18 cellular contexts compared by ENCODE assay signal in genomic region chrX:627995-628394, GRCh38. TPM values are rescaled to one million over a fixed set of nuclear protein-coding genes. Genes with fewer than 3 reads are reported as not detected.
DNase-seq lines count a peak whose midpoint lies in the region; ATAC-seq, FAIRE-seq and TF ChIP-seq lines count a peak whose summit lies in the region.
"Had no signal": no experiment of that assay in that cellular context is flagged by ENCODE, and none has a peak within 500 bp of the region (broad histone marks: within the 10 kb centered on the region; RNA-seq: fewer than 3 reads in every experiment).

No MANE protein-coding gene starts in this region.

- no peak for TF ChIP-seq CTCF in HFF-Myc (IDR thresholded peaks at IDR 0.05; ENCODE audit: low read depth, low read length, missing control alignments)
- TF ChIP-seq CTCF in endodermal cell (conservative IDR thresholded peaks at IDR 0.05), result no peak
- no peak for TF ChIP-seq CTCF in nephron progenitor cell (IDR thresholded peaks at IDR 0.05)

- H3K4me1 Mint-ChIP-seq in endodermal cell (peaks cover 6% of the 10 kb centered on the region), nephron progenitor cell (peaks cover 54% of the 10 kb centered on the region)
- peaks cover 7% of the 10 kb centered on the region for H3K4me1 Mint-ChIP-seq in activated T-cell treated with anti-CD3 and anti-CD28 coated beads, Interleukin-2, amount 50 U/mL, for 72 hours (ENCODE audit: low read depth)

- WGBS in endodermal cell (ENCODE audit: insufficient coverage in 1 of 2, insufficient read length in 1 of 2), 2 experiments, result 14 to 16% methylated on average over 4 of the region's 4 CpGs

- no peaks in the 10 kb centered on the region for H3K9me3 Mint-ChIP-seq in endodermal cell
- peaks cover 11% of the 10 kb centered on the region for H3K9me3 Mint-ChIP-seq in nephron progenitor cell
- H3K9me3 Mint-ChIP-seq in activated T-cell treated with anti-CD3 and anti-CD28 coated beads, Interleukin-2, amount 50 U/mL, for 72 hours, result peaks cover 4 to 9% of the 10 kb centered on the region in 2 donors

- H3K36me3 ChIP-seq in BLaER1 treated with 17β-estradiol and CSF1 and Interleukin-3, amounts not matched to agents 10 nM and 100 nM, result no peaks in the 10 kb centered on the region
- H3K36me3 ChIP-seq in endodermal cell (ENCODE audit: control insufficient read depth, insufficient read depth, low read length), result no peaks in the 10 kb centered on the region
- H3K36me3 ChIP-seq: BE2C had no signal

- peaks cover 98% of the 10 kb centered on the region for H3K27me3 Mint-ChIP-seq in endodermal cell (ENCODE audit: insufficient read depth)
- peaks cover 100% of the 10 kb centered on the region for H3K27me3 Mint-ChIP-seq in nephron progenitor cell (ENCODE audit: low read depth, poor library complexity)
- peaks cover 84% of the 10 kb centered on the region for H3K27me3 Mint-ChIP-seq in activated T-cell treated with anti-CD3 and anti-CD28 coated beads, Interleukin-2, amount 50 U/mL, for 72 hours (ENCODE audit: low read depth)

- no peak overlapping the region for H3K27ac ChIP-seq in BLaER1 treated with 17β-estradiol and CSF1 and Interleukin-3, amounts not matched to agents 10 nM and 100 nM
- no peak overlapping the region for H3K27ac ChIP-seq in endodermal cell (ENCODE audit: low read depth, low read length)
- H3K27ac ChIP-seq: A549, GM23248 had no signal

- no peak overlapping the region for H3K27ac Mint-ChIP-seq in endodermal cell
- H3K27ac Mint-ChIP-seq in nephron progenitor cell, result no peak overlapping the region
- no peak overlapping the region for H3K27ac Mint-ChIP-seq in activated T-cell treated with anti-CD3 and anti-CD28 coated beads, Interleukin-2, amount 50 U/mL, for 72 hours
- H3K27ac Mint-ChIP-seq: H9 had no signal

- peaks cover 21 to 47% (median 38%) of the 10 kb centered on the region in 11 experiments for H3K9me3 ChIP-seq in BLaER1 treated with 17β-estradiol and CSF1 and Interleukin-3, amounts not matched to agents 10 nM and 100 nM (replicated peaks in 1 of 11)
- H3K9me3 ChIP-seq in endodermal cell (ENCODE audit: control insufficient read depth, low read length), result peaks cover 6% of the 10 kb centered on the region
- H3K9me3 ChIP-seq: A549, BE2C had no signal

- peaks cover 0 to 9% (median 0%) of the 10 kb centered on the region in 11 experiments; a peak in 7 of 22 replicates for H4K20me1 ChIP-seq in BLaER1 treated with 17β-estradiol and CSF1 and Interleukin-3, amounts not matched to agents 10 nM and 100 nM

- H3K4me2 ChIP-seq in BLaER1 treated with 17β-estradiol and CSF1 and Interleukin-3, amounts not matched to agents 10 nM and 100 nM, result peak overlapping the region in 9 of 11 experiments; percentile 21 to 66 (median 39); a peak in 13 of 22 replicates
- H3K4me2 ChIP-seq: A549 had no signal

- no peak overlapping the region; a peak in 1 of 22 replicates for H3K9ac ChIP-seq in BLaER1 treated with 17β-estradiol and CSF1 and Interleukin-3, amounts not matched to agents 10 nM and 100 nM
- no peak overlapping the region for H3K9ac ChIP-seq in endodermal cell (ENCODE audit: extremely low read depth, low read length, poor library complexity, severe bottlenecking)
- H3K9ac ChIP-seq: GM23248 had no signal

- no peak for DNase-seq in HFF-Myc (ENCODE audit: extremely low read depth, low read depth)
- DNase-seq in endodermal cell, result peak; percentile 29
- no peak for DNase-seq in nephron progenitor cell
- no peak for DNase-seq in frontal cortex (ENCODE audit: low spot score in 2 of 2)
- DNase-seq in RPMI8226, result no peak
- DNase-seq in activated T-cell treated with anti-CD3 and anti-CD28 coated beads, Interleukin-2, amount 50 U/mL, for 72 hours, result no peak
- DNase-seq: BE2C; Calu3; CD4-positive, CD25-positive, alpha-beta regulatory T cell; DMS 273 treated with DMSO at 0.1 percent for 48 hours; GM23248 had no signal

- H3K27me3 ChIP-seq in BLaER1 treated with 17β-estradiol and CSF1 and Interleukin-3, amounts not matched to agents 10 nM and 100 nM, result peaks cover 80 to 93% (median 88%) of the 10 kb centered on the region in 11 experiments
- H3K27me3 ChIP-seq in endodermal cell (ENCODE audit: control insufficient read depth, insufficient read depth, low read length, poor library complexity, severe bottlenecking), result peaks cover 100% of the 10 kb centered on the region
- H3K27me3 ChIP-seq: BE2C had no signal

- H3K36me3 Mint-ChIP-seq in endodermal cell (ENCODE audit: low read depth), result no peaks in the 10 kb centered on the region
- no peaks in the 10 kb centered on the region for H3K36me3 Mint-ChIP-seq in nephron progenitor cell (ENCODE audit: low read depth)
- peaks cover 8 to 10% of the 10 kb centered on the region in 2 donors for H3K36me3 Mint-ChIP-seq in activated T-cell treated with anti-CD3 and anti-CD28 coated beads, Interleukin-2, amount 50 U/mL, for 72 hours (ENCODE audit: insufficient read depth in 2 of 2)
- H3K36me3 Mint-ChIP-seq: CD4-positive, CD25-positive, alpha-beta regulatory T cell had no signal

- FAIRE-seq in frontal cortex (lab: Jason Lieb, UNC), result no peak
- FAIRE-seq: A549, HepG2, HTR-8/SVneo had no signal

- peaks cover 0 to 12% (median 9%) of the 10 kb centered on the region in 10 experiments; a peak in 13 of 20 replicates for H3K4me1 ChIP-seq in BLaER1 treated with 17β-estradiol and CSF1 and Interleukin-3, amounts not matched to agents 10 nM and 100 nM
- peaks cover 8% of the 10 kb centered on the region for H3K4me1 ChIP-seq in endodermal cell (ENCODE audit: control insufficient read depth, insufficient read depth, low read length)
- H3K4me1 ChIP-seq: A549, BE2C had no signal

- H3K4me3 Mint-ChIP-seq in endodermal cell, result no peak overlapping the region
- H3K4me3 Mint-ChIP-seq in nephron progenitor cell, result peak overlapping the region; percentile 24
- H3K4me3 Mint-ChIP-seq in activated T-cell treated with anti-CD3 and anti-CD28 coated beads, Interleukin-2, amount 50 U/mL, for 72 hours, result no peak overlapping the region
- H3K4me3 Mint-ChIP-seq: CD4-positive, CD25-positive, alpha-beta regulatory T cell had no signal

- H3K4me3 ChIP-seq in BLaER1 treated with 17β-estradiol and CSF1 and Interleukin-3, amounts not matched to agents 10 nM and 100 nM, result no peak overlapping the region
- H3K4me3 ChIP-seq in HFF-Myc (replicated peaks; ENCODE audit: low read depth, low read length) (peak overlapping the region; percentile 43), endodermal cell (ENCODE audit: low read length) (no peak overlapping the region)
- H3K4me3 ChIP-seq: A549, GM23248 had no signal

- ATAC-seq in activated T-cell treated with anti-CD3 and anti-CD28 coated beads, Interleukin-2, amount 50 U/mL, for 72 hours (replicated peaks in 1 of 2), result no peak

RNA-seq across cellular contexts. Expression of gene SHOX, which starts 2.6 kb away (rescaled TPM):
- not detected for total RNA-seq in endodermal cell
- polyA plus RNA-seq in endodermal cell (2013, experiment 1 of 2), result 0.14 TPM
- polyA plus RNA-seq in endodermal cell (2013, experiment 2 of 2), result 0.37 TPM
- total RNA-seq in frontal cortex, result not detected
- not detected for total RNA-seq in activated T-cell treated with anti-CD3 and anti-CD28 coated beads, Interleukin-2, amount 50 U/mL, for 72 hours
- total RNA-seq: Calu3; CD4-positive, CD25-positive, alpha-beta regulatory T cell; Daoy; GM23248; HepG2 had no signal
- polyA plus RNA-seq: A549; AG04450; CD4-positive, CD25-positive, alpha-beta regulatory T cell; GM23248; HepG2 had no signal
